8 cellular contexts compared by ENCODE assay signal in the genomic region with DNA sequence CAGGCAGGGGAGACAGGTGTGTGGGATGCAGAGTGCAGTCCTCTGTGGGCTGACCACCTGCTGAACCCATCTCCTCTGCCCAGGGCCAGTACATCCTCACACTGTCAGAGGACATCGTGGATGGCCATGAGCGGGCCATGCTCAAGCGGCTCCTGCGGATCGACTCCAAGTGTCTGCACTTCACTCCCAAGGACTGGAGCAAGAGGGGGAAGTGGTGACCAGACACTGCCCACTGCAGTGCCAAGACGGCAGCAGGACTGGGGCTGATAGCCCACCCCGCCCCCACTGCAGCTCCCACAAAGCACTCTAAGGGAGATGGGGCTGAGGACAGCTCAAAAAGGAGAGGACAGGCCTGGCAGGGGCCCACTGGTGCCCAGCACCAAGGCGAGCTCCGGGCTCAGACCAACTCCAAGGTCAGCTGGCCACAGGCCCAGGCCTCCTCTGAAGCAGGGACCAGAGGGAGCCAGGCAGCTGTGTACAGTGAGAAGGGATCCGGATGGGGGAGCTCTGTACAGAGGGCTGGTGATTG. TPM values are rescaled to one million over a fixed set of nuclear protein-coding genes. Genes with fewer than 3 reads are reported as not detected.
DNase-seq lines count a peak whose midpoint lies in the region; ATAC-seq and TF ChIP-seq lines count a peak whose summit lies in the region.

No MANE protein-coding gene starts in this region.

- no peak for ATAC-seq in HG03442 (IDR thresholded peaks at IDR 0.05; ENCODE audit: unreplicated experiment)

- H3K27ac Mint-ChIP-seq in Caco-2 (ENCODE audit: unreplicated experiment) (no peak overlapping the region), neural crest cell (ENCODE audit: unreplicated experiment) (no peak overlapping the region)

- H3K27ac ChIP-seq in OCI-LY7 (ENCODE audit: low read depth, low read length, poor library complexity, severe bottlenecking), result no peak overlapping the region

- CTCF ChIA-PET in Caco-2 (lab: Charles Lee) (interaction anchor here (0.6 to 2.1 kb wide), 6 partner anchors 7 to 720 kb away, joined by 3 to 20 read pairs (median 4); partner anchors contain the start of genes KAT5, MRPL11 and OVOL1), OCI-LY7 (lab: Charles Lee; ENCODE audit: unreplicated experiment) (interaction anchor here (0.6 kb wide), 1 partner anchor 102 kb away, joined by 3 read pairs; no protein-coding TSS in a partner anchor)

- peaks cover 69% of the 10 kb centered on the region for H3K36me3 Mint-ChIP-seq in Caco-2 (ENCODE audit: insufficient read depth, unreplicated experiment)
- H3K36me3 Mint-ChIP-seq in neural crest cell (ENCODE audit: low read depth), result peaks cover 16% of the 10 kb centered on the region

- peaks cover 10% of the 10 kb centered on the region for H3K4me1 Mint-ChIP-seq in Caco-2 (ENCODE audit: low read depth, unreplicated experiment)
- peaks cover 30% of the 10 kb centered on the region for H3K4me1 Mint-ChIP-seq in neural crest cell

- H3K9me3 Mint-ChIP-seq in Caco-2 (ENCODE audit: unreplicated experiment) (no peaks in the 10 kb centered on the region), neural crest cell (no peaks in the 10 kb centered on the region)

- DNase-seq in Caco-2 (no peak), OCI-LY7 (ENCODE audit: low spot score) (no peak), neural crest cell (ENCODE audit: low read depth, low spot score) (no peak), NAMALWA (ENCODE audit: low spot score) (no peak), HuH-7.5 (ENCODE audit: low spot score) (no peak)
- no peak for DNase-seq in stimulated activated CD8-positive, alpha-beta memory T cell treated with anti-CD3 and anti-CD28 coated beads, Interleukin-4, amount 100 ng/mL, for 48 hours

- H3K36me3 ChIP-seq in Caco-2 (ENCODE audit: control insufficient read depth, insufficient read depth, low read length), result peaks cover 12% of the 10 kb centered on the region
- peaks cover 59% of the 10 kb centered on the region for H3K36me3 ChIP-seq in OCI-LY7 (ENCODE audit: insufficient read depth, low read length)
- peaks cover 7% of the 10 kb centered on the region for H3K36me3 ChIP-seq in endocrine pancreas (ENCODE audit: control insufficient read depth, insufficient read depth, low read length)

- BruUV-seq in Caco-2 (replicated peaks; lab: Mats Ljungman, UMichigan) (no TSS peak), OCI-LY7 (replicated peaks; lab: Mats Ljungman, UMichigan) (no TSS peak)

- H3K4me2 ChIP-seq in OCI-LY7 (ENCODE audit: low read length), result peak overlapping the region; percentile 77

- H4K20me1 ChIP-seq in OCI-LY7 (ENCODE audit: insufficient read depth, low read length), result no peaks in the 10 kb centered on the region; the same call in 1 of the 2 replicates

- peak overlapping the region; percentile 86 for H3K4me3 Mint-ChIP-seq in Caco-2 (ENCODE audit: unreplicated experiment)
- H3K4me3 Mint-ChIP-seq in neural crest cell, result peak overlapping the region; percentile 96

- TF ChIP-seq CTCF in Caco-2 (IDR thresholded peaks at IDR 0.05; ENCODE audit: insufficient read depth in 1 of 2, low read depth in 1 of 2, low read length in 1 of 2, severe bottlenecking in 1 of 2, unreplicated experiment in 1 of 2) (no peak), OCI-LY7 (conservative IDR thresholded peaks at IDR 0.05; ENCODE audit: low read length) (no peak; the same call in 1 of the 2 replicates), neural crest cell (conservative IDR thresholded peaks at IDR 0.05) (no peak)

- H3K9me3 ChIP-seq in Caco-2 (no peaks in the 10 kb centered on the region), OCI-LY7 (ENCODE audit: low read length) (no peaks in the 10 kb centered on the region), endocrine pancreas (ENCODE audit: control insufficient read depth, low read length) (no peaks in the 10 kb centered on the region)

- H3K79me2 ChIP-seq in OCI-LY7 (ENCODE audit: insufficient read depth, low read depth, low read length), result peaks cover 17% of the 10 kb centered on the region

- intact Hi-C loops in Caco-2 (cut with micrococcal nuclease; ENCODE audit: unreplicated experiment), result no loop called here
- intact Hi-C loops in OCI-LY7 (cut with micrococcal nuclease; ENCODE audit: unreplicated experiment), result no loop called here

- no peak overlapping the region for H2AFZ ChIP-seq in OCI-LY7 (ENCODE audit: low read length)

- POLR2A ChIA-PET in Caco-2 (lab: Charles Lee), result interaction anchor here (1.0 to 1.4 kb wide), 2 partner anchors 99 to 140 kb away, joined by 4 to 7 read pairs; no protein-coding TSS in a partner anchor
- POLR2A ChIA-PET in OCI-LY7 (lab: Charles Lee), result interaction anchor here (1.6 kb wide), 1 partner anchor 10 kb away, joined by 7 read pairs; no protein-coding TSS in a partner anchor

- H3K27me3 Mint-ChIP-seq in Caco-2 (ENCODE audit: insufficient read depth, unreplicated experiment) (peaks cover 2% of the 10 kb centered on the region), neural crest cell (ENCODE audit: low read depth) (peaks cover 9% of the 10 kb centered on the region)

- H3K9me2 ChIP-seq in OCI-LY7 (ENCODE audit: insufficient read depth, low read length), result no peaks in the 10 kb centered on the region

- peak overlapping the region; percentile 98; the same call in 1 of the 2 replicates for H3K4me3 ChIP-seq in Caco-2 (ENCODE audit: low read depth, low read length)
- peak overlapping the region; percentile 84 for H3K4me3 ChIP-seq in OCI-LY7 (ENCODE audit: low read depth, low read length, poor library complexity, severe bottlenecking)
- H3K4me3 ChIP-seq in endocrine pancreas (ENCODE audit: control insufficient read depth, insufficient read depth, low read length), result no peak overlapping the region

- H3K4me1 ChIP-seq in Caco-2, result no peaks in the 10 kb centered on the region; the same call in 1 of the 2 replicates
- peaks cover 22% of the 10 kb centered on the region for H3K4me1 ChIP-seq in OCI-LY7 (ENCODE audit: insufficient read depth, low read length, poor library complexity, severe bottlenecking)
- no peaks in the 10 kb centered on the region for H3K4me1 ChIP-seq in endocrine pancreas (ENCODE audit: control insufficient read depth, insufficient read depth, low read length)

- no peaks in the 10 kb centered on the region for H3K27me3 ChIP-seq in Caco-2 (replicated peaks; ENCODE audit: control insufficient read depth, insufficient read depth, low read length)
- H3K27me3 ChIP-seq in endocrine pancreas (ENCODE audit: control insufficient read depth, insufficient read depth, low read length), result no peaks in the 10 kb centered on the region

- peak overlapping the region; percentile 1 for H3K9ac ChIP-seq in endocrine pancreas (ENCODE audit: control insufficient read depth, insufficient read depth, low read length)

RNA-seq across cellular contexts. Expression of gene RNASEH2C, which starts 1.6 kb away (rescaled TPM):
- total RNA-seq in Caco-2 (2022) (66.7 and 76.4 TPM in 2 replicates), OCI-LY7 (2022) (79.1 and 100 TPM in 2 replicates), neural crest cell (69.4 and 72.1 TPM in 2 replicates)
- total RNA-seq in OCI-LY7 (2014; rRNA removed; shearing (Covaris generic)), result 92.7 and 99.1 TPM in 2 replicates

RNA-seq across cellular contexts. Expression of gene KAT5, which starts 7.0 kb away (rescaled TPM):
- total RNA-seq in Caco-2 (2022) (60.2 and 70.1 TPM in 2 replicates), OCI-LY7 (2022) (79.9 and 82.1 TPM in 2 replicates), neural crest cell (70.5 and 74.9 TPM in 2 replicates)
- total RNA-seq in OCI-LY7 (2014; rRNA removed; shearing (Covaris generic)), result 87.9 and 97.1 TPM in 2 replicates

RNA-seq across cellular contexts. Expression of gene RELA, which starts 56.3 kb away (rescaled TPM):
- total RNA-seq in Caco-2 (2022) (51.2 and 54.9 TPM in 2 replicates), OCI-LY7 (2022) (78.9 and 82.5 TPM in 2 replicates), neural crest cell (49.0 and 53.7 TPM in 2 replicates)
- 40.4 and 48.0 TPM in 2 replicates for total RNA-seq in OCI-LY7 (2014; rRNA removed; shearing (Covaris generic))
